8 cellular contexts compared by ENCODE assay signal in genomic region chr16:85395913-85396878, GRCh38.
A peak's percentile ranks its signal among the peaks of the same experiment; 100 is the strongest.
DNase-seq lines count a peak whose midpoint lies in the region; ATAC-seq, FAIRE-seq and TF ChIP-seq lines count a peak whose summit lies in the region.

No MANE protein-coding gene starts in this region.

- H3K18ac ChIP-seq in mesenchymal stem cell (ENCODE audit: low read depth in 1 of 2, low read length in 2 of 2): peak overlapping the region; percentile 98 to 100

- no peaks in the 10 kb centered on the region for H3K36me3 ChIP-seq in colonic mucosa
- H3K36me3 ChIP-seq in mesenchymal stem cell (ENCODE audit: control insufficient read depth in 1 of 2, insufficient read depth in 2 of 2, low read depth in 1 of 2, low read length in 2 of 2): peaks cover 0 to 6% of the 10 kb centered on the region in 2 experiments

- H3K27me3 ChIP-seq in colonic mucosa (no peaks in the 10 kb centered on the region), mesenchymal stem cell (ENCODE audit: control insufficient read depth in 1 of 2, insufficient read depth in 1 of 2, low read length in 2 of 2) (no peaks in the 10 kb centered on the region)

- H3K4me1 ChIP-seq in colonic mucosa: no peaks in the 10 kb centered on the region
- peaks cover 68% of the 10 kb centered on the region for H3K4me1 ChIP-seq in mesenchymal stem cell (ENCODE audit: control insufficient read depth, insufficient read depth, low read depth, low read length)

- no peak overlapping the region for H3K27ac Mint-ChIP-seq in activated naive CD4-positive, alpha-beta T cell treated with anti-CD3 and anti-CD28 coated beads, Interleukin-2, amount 10 ng/mL, durations not matched to agents 7 days and 5 days
- H3K27ac Mint-ChIP-seq in activated CD4-positive, alpha-beta T cell treated with anti-CD3 and anti-CD28 coated beads, Interleukin-2, amount 10 ng/mL, durations not matched to agents 7 days and 5 days: no peak overlapping the region

- H3K9me3 ChIP-seq in colonic mucosa: no peaks in the 10 kb centered on the region
- no peaks in the 10 kb centered on the region for H3K9me3 ChIP-seq in mesenchymal stem cell (ENCODE audit: control insufficient read depth, low read length)

- H3K27me3 Mint-ChIP-seq in activated naive CD4-positive, alpha-beta T cell treated with anti-CD3 and anti-CD28 coated beads, Interleukin-2, amount 10 ng/mL, durations not matched to agents 7 days and 5 days: peaks cover 13% of the 10 kb centered on the region
- no peaks in the 10 kb centered on the region for H3K27me3 Mint-ChIP-seq in activated CD4-positive, alpha-beta T cell treated with anti-CD3 and anti-CD28 coated beads, Interleukin-2, amount 10 ng/mL, durations not matched to agents 7 days and 5 days

- WGBS in mesenchymal stem cell: 16% methylated on average over 23 of the region's 24 CpGs

- H3K9me3 Mint-ChIP-seq in activated naive CD4-positive, alpha-beta T cell treated with anti-CD3 and anti-CD28 coated beads, Interleukin-2, amount 10 ng/mL, durations not matched to agents 7 days and 5 days: no peaks in the 10 kb centered on the region
- H3K9me3 Mint-ChIP-seq in activated CD4-positive, alpha-beta T cell treated with anti-CD3 and anti-CD28 coated beads, Interleukin-2, amount 10 ng/mL, durations not matched to agents 7 days and 5 days: no peaks in the 10 kb centered on the region

- H3K14ac ChIP-seq in mesenchymal stem cell (ENCODE audit: low read length in 2 of 2): peak overlapping the region; percentile 15 to 99

- peak; percentile 14 for DNase-seq in activated naive CD4-positive, alpha-beta T cell treated with anti-CD3 and anti-CD28 coated beads, Interleukin-2, amount 10 ng/mL, durations not matched to agents 7 days and 5 days
- DNase-seq in activated naive CD4-positive, alpha-beta T cell treated with anti-CD3 and anti-CD28 coated beads, Interleukin-2, amount 50 U/mL, for 16 hours: no peak
- DNase-seq in colonic mucosa (peak; percentile 20), mesenchymal stem cell (peak; percentile 44), urothelium cell line (ENCODE audit: low spot score) (peak; percentile 32), GDM1 (lab: John Stamatoyannopoulos, UW) (no peak)
- DNase-seq in activated CD4-positive, alpha-beta T cell treated with anti-CD3 and anti-CD28 coated beads, Interleukin-2, amount 10 ng/mL, durations not matched to agents 7 days and 5 days: no peak

- TF ChIP-seq CTCF in colonic mucosa (IDR thresholded peaks at IDR 0.05): no peak

- H3K4me1 Mint-ChIP-seq in activated naive CD4-positive, alpha-beta T cell treated with anti-CD3 and anti-CD28 coated beads, Interleukin-2, amount 10 ng/mL, durations not matched to agents 7 days and 5 days: no peaks in the 10 kb centered on the region
- no peaks in the 10 kb centered on the region for H3K4me1 Mint-ChIP-seq in activated CD4-positive, alpha-beta T cell treated with anti-CD3 and anti-CD28 coated beads, Interleukin-2, amount 10 ng/mL, durations not matched to agents 7 days and 5 days

- no peak overlapping the region for H2AFZ ChIP-seq in mesenchymal stem cell (ENCODE audit: low read depth, low read length)

- peak overlapping the region in 1 of 2 experiments; percentile 86 for H3K23ac ChIP-seq in mesenchymal stem cell (ENCODE audit: low read length in 2 of 2)

- H2BK5ac ChIP-seq in mesenchymal stem cell (ENCODE audit: low read depth, low read length, poor library complexity, severe bottlenecking): peak overlapping the region; percentile 59

- H3K36me3 Mint-ChIP-seq in activated naive CD4-positive, alpha-beta T cell treated with anti-CD3 and anti-CD28 coated beads, Interleukin-2, amount 10 ng/mL, durations not matched to agents 7 days and 5 days: no peaks in the 10 kb centered on the region
- H3K36me3 Mint-ChIP-seq in activated CD4-positive, alpha-beta T cell treated with anti-CD3 and anti-CD28 coated beads, Interleukin-2, amount 10 ng/mL, durations not matched to agents 7 days and 5 days (ENCODE audit: low read depth): no peaks in the 10 kb centered on the region

- peak overlapping the region; percentile 98 for H4K8ac ChIP-seq in mesenchymal stem cell (ENCODE audit: low read length)

- FAIRE-seq in urothelium cell line (lab: Jason Lieb, UNC): peak; percentile 52

- peak overlapping the region; percentile 92 for H2BK15ac ChIP-seq in mesenchymal stem cell (ENCODE audit: low read depth, poor library complexity, severe bottlenecking)

- intact Hi-C loops in colonic mucosa (cut with DNase I): no loop called here

- H3K4me3 Mint-ChIP-seq in activated naive CD4-positive, alpha-beta T cell treated with anti-CD3 and anti-CD28 coated beads, Interleukin-2, amount 10 ng/mL, durations not matched to agents 7 days and 5 days: no peak overlapping the region
- no peak overlapping the region for H3K4me3 Mint-ChIP-seq in activated CD4-positive, alpha-beta T cell treated with anti-CD3 and anti-CD28 coated beads, Interleukin-2, amount 10 ng/mL, durations not matched to agents 7 days and 5 days

- peak overlapping the region; percentile 76 to 100 for H3K4ac ChIP-seq in mesenchymal stem cell (ENCODE audit: low read depth in 1 of 2, low read length in 2 of 2)

- H3K4me3 ChIP-seq in colonic mucosa (no peak overlapping the region), mesenchymal stem cell (ENCODE audit: insufficient read depth in 1 of 2, low read depth in 1 of 2, low read length in 2 of 2) (peak overlapping the region in 1 of 2 experiments; percentile 60)

- peak overlapping the region; percentile 100 for H2BK12ac ChIP-seq in mesenchymal stem cell (ENCODE audit: low read length in 2 of 2)

- no peak for ATAC-seq in HG03442 (IDR thresholded peaks at IDR 0.05; ENCODE audit: unreplicated experiment)

- peak overlapping the region; percentile 40 for H3K4me2 ChIP-seq in mesenchymal stem cell (ENCODE audit: low read length, poor library complexity, severe bottlenecking)

- peak overlapping the region in 1 of 2 donors; percentile 35 for H3K9ac ChIP-seq in colonic mucosa (ENCODE audit: low read depth in 2 of 2, low read length in 2 of 2)
- peak overlapping the region; percentile 69 for H3K9ac ChIP-seq in mesenchymal stem cell (ENCODE audit: low read length)

- CTCF ChIA-PET in activated naive CD4-positive, alpha-beta T cell treated with anti-CD3 and anti-CD28 coated beads, Interleukin-2, amount 10 ng/mL, durations not matched to agents 7 days and 5 days (lab: Charles Lee): interaction anchor here (1.4 to 1.5 kb wide), 2 partner anchors 20 to 220 kb away, joined by 5 read pairs; no protein-coding TSS in a partner anchor
- CTCF ChIA-PET in activated CD4-positive, alpha-beta T cell treated with anti-CD3 and anti-CD28 coated beads, Interleukin-2, amount 10 ng/mL, durations not matched to agents 7 days and 5 days (lab: Charles Lee): no interaction called here

- peak overlapping the region; percentile 100 for H4K91ac ChIP-seq in mesenchymal stem cell (ENCODE audit: low read length)

- H2BK120ac ChIP-seq in mesenchymal stem cell (ENCODE audit: low read depth, low read length): peak overlapping the region; percentile 96

- POLR2A ChIA-PET in activated CD4-positive, alpha-beta T cell treated with anti-CD3 and anti-CD28 coated beads, Interleukin-2, amount 10 ng/mL, durations not matched to agents 7 days and 5 days (lab: Charles Lee): no interaction called here

- peaks cover 7% of the 10 kb centered on the region for H3K79me1 ChIP-seq in mesenchymal stem cell (replicated peaks; ENCODE audit: low read length, poor library complexity, severe bottlenecking)

- H3K27ac ChIP-seq in colonic mucosa (peak overlapping the region; percentile 47), mesenchymal stem cell (ENCODE audit: low read length, poor library complexity, severe bottlenecking) (peak overlapping the region; percentile 87)

- H2AK5ac ChIP-seq in mesenchymal stem cell (ENCODE audit: low read length, severe bottlenecking): peak overlapping the region; percentile 84

Comparison
In these comparisons a context has a peak if more than half of its experiments do, and no peak if none do; other contexts are left out.
1. DNase-seq: peak in activated naive CD4-positive, alpha-beta T cell treated with anti-CD3 and anti-CD28 coated beads, Interleukin-2, amount 10 ng/mL, durations not matched to agents 7 days and 5 days (single experiment), colonic mucosa (single experiment), mesenchymal stem cell (single experiment) and urothelium cell line (single experiment); none in activated naive CD4-positive, alpha-beta T cell treated with anti-CD3 and anti-CD28 coated beads, Interleukin-2, amount 50 U/mL, for 16 hours (single experiment), GDM1 (single experiment) and activated CD4-positive, alpha-beta T cell treated with anti-CD3 and anti-CD28 coated beads, Interleukin-2, amount 10 ng/mL, durations not matched to agents 7 days and 5 days (single experiment).